ENCODE assay signal across 1 cellular context in the genomic region with DNA sequence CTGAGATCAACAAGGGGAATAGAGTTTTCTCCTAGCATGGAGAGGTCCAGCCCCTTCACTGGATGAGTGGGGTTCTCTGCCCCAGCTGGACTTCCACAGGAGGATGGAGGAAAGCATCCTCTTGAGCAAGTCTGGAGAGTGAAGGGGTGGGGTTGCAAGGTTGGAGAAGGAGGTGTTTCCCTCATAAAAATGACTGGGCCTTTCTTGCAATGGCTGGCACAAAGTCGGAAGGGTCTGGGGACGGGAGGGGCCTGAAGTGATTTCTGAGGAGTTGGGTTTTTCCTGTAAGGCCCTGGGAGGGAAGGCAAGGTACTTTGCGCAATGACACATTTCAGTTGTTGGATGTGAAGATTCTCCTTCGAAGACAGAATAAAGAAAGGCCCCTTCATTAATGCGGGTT.
TF ChIP-seq lines count a peak whose summit lies in the region.

No MANE protein-coding gene starts in this region.

TF ChIP-seq in SK-N-SH, 30 proteins besides CTCF, POLR2A, EP300 and RAD21 (continued from another document):
- no peak for TF ChIP-seq NRF1 (IDR thresholded peaks at IDR 0.05; ENCODE audit: low read depth, low read length)
- TF ChIP-seq TAF1 (IDR thresholded peaks at IDR 0.05; ENCODE audit: borderline replicate concordance, low read depth, low read length), result no peak
- no peak for TF ChIP-seq EZH2phosphoT487 (IDR thresholded peaks at IDR 0.05; ENCODE audit: borderline replicate concordance, low read depth)
- TF ChIP-seq, protein P1, sequence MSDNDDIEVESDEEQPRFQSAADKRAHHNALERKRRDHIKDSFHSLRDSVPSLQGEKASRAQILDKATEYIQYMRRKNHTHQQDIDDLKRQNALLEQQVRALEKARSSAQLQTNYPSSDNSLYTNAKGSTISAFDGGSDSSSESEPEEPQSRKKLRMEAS (IDR thresholded peaks at IDR 0.05; ENCODE audit: low read depth), result no peak
